In the genomic region with DNA sequence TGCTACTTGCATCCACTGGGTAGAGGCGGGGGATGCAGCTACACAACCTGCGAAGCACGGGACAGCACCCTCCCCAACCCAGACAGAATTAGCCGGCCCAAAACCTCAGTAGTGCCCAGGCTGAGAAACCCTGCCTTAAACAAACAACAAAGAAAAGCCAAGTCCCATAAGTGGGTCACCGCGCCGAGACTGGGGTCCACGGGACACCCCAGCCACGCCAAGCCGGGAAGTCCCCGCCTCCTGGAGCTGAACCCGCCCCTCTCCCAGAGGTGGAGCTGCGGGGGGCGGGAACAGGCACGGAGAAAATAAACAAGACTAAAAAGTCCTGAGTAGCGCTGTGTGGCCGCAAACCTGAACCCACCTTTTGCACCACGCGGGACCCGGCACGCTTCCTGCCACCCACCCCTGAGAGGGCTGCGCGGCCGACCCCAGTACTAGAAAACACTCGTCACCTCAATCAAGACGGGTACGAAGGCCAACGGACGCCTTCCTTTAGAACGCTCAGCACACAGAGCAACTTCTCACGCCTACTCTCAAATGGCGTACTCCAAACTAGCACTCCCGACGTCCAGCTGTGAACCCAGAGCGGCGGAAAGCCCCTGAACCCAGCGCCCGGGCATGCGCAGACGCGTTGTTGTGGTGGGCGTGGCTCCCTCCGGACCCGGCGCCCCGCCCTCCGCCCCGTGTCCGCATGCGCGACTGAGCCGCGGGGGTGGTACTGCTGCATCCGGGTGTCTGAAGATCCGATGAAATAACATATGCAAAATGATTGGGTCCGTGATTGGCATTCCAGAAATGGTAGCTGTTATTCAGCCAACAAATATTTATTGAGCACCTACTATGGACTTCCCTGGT, we compare ENCODE assay signal across 8 cellular contexts. TPM values are rescaled to one million over a fixed set of nuclear protein-coding genes. Genes with fewer than 3 reads are reported as not detected.
DNase-seq lines count a peak whose midpoint lies in the region; ATAC-seq and TF ChIP-seq lines count a peak whose summit lies in the region.
"Not testable (repeated sequence)": the region's sequence is repeated elsewhere in the genome, so short reads cannot be mapped to it uniquely, and the experiment has no call there.

No MANE protein-coding gene starts in this region.

- H3K36me3 ChIP-seq in tibial artery, result not testable (repeated sequence)

- ATAC-seq in GM18502 (IDR thresholded peaks at IDR 0.05; ENCODE audit: poor library complexity, unreplicated experiment) (peak; percentile 80), HG02884 (IDR thresholded peaks at IDR 0.05; ENCODE audit: unreplicated experiment) (peak; percentile 62), Right ventricle myocardium inferior (peak; percentile 97)

- TF ChIP-seq CTCF in progenitor cell of endocrine pancreas (IDR thresholded peaks at IDR 0.05; ENCODE audit: unreplicated experiment); tibial artery (IDR thresholded peaks at IDR 0.05): not testable (repeated sequence)

- peaks cover 10% of the 10 kb centered on the region for H3K4me1 Mint-ChIP-seq in T-helper 2 cell treated with Interferon-gamma antibody and Interleukin-4, amounts not matched to agents 5 μg/mL and 100 μg/mL, for 36 hours (ENCODE audit: low read depth)
- H3K4me1 Mint-ChIP-seq in progenitor cell of endocrine pancreas (ENCODE audit: low read depth), result not testable (repeated sequence)

- H3K27me3 Mint-ChIP-seq in T-helper 2 cell treated with Interferon-gamma antibody and Interleukin-4, amounts not matched to agents 5 μg/mL and 100 μg/mL, for 36 hours (ENCODE audit: low read depth); progenitor cell of endocrine pancreas: not testable (repeated sequence)

- intact Hi-C loops in Right ventricle myocardium inferior (cut with DNase I); tibial artery (cut with DNase I; ENCODE audit: low total_unique reads): not testable (repeated sequence)

- H3K4me1 ChIP-seq in tibial artery, result not testable (repeated sequence)

- H3K4me3 ChIP-seq in tibial artery, result peak overlapping the region; percentile 57 to 66

- not testable (repeated sequence) for H3K9me3 ChIP-seq in tibial artery

- H3K27ac Mint-ChIP-seq in T-helper 2 cell treated with Interferon-gamma antibody and Interleukin-4, amounts not matched to agents 5 μg/mL and 100 μg/mL, for 36 hours, result peak overlapping the region; percentile 79
- H3K27ac Mint-ChIP-seq in progenitor cell of endocrine pancreas, result not testable (repeated sequence)

- not testable (repeated sequence) for H3K27me3 ChIP-seq in tibial artery

- H3K27ac ChIP-seq in tibial artery, result peak overlapping the region; percentile 73 to 88

- H3K9me3 Mint-ChIP-seq in T-helper 2 cell treated with Interferon-gamma antibody and Interleukin-4, amounts not matched to agents 5 μg/mL and 100 μg/mL, for 36 hours; progenitor cell of endocrine pancreas (ENCODE audit: low read depth): not testable (repeated sequence)

- not testable (repeated sequence) for H3K36me3 Mint-ChIP-seq in T-helper 2 cell treated with Interferon-gamma antibody and Interleukin-4, amounts not matched to agents 5 μg/mL and 100 μg/mL, for 36 hours (ENCODE audit: low read depth); progenitor cell of endocrine pancreas (ENCODE audit: insufficient read depth)

- peak overlapping the region; percentile 80 for H3K4me3 Mint-ChIP-seq in T-helper 2 cell treated with Interferon-gamma antibody and Interleukin-4, amounts not matched to agents 5 μg/mL and 100 μg/mL, for 36 hours
- peak overlapping the region; percentile 72 for H3K4me3 Mint-ChIP-seq in progenitor cell of endocrine pancreas (ENCODE audit: low read depth)

- DNase-seq in NCI-H1417 (lab: John Stamatoyannopoulos, UW) (peak; percentile 63 to 89 (median 84)), Right ventricle myocardium inferior (ENCODE audit: missing footprints) (peak; percentile 86), progenitor cell of endocrine pancreas (ENCODE audit: low spot score, unreplicated experiment) (peak; percentile 55), tibial artery (peak; percentile 78 to 91)
- DNase-seq in T-helper 2 cell treated with Interferon-gamma antibody and Interleukin-4, amounts not matched to agents 5 μg/mL and 100 μg/mL, for 36 hours (ENCODE audit: low spot score), result peak; percentile 83
- DNase-seq in activated naive CD8-positive, alpha-beta T cell treated with anti-CD3 and anti-CD28 coated beads, Interleukin-2, amount 50 U/mL, for 16 hours (ENCODE audit: low read depth, low spot score), result peak; percentile 39

RNA-seq across cellular contexts. Expression of gene RHD, which starts 4.8 kb away (rescaled TPM):
- total RNA-seq in Right ventricle myocardium inferior (not detected), progenitor cell of endocrine pancreas (not detected in 2 replicates)

RNA-seq across cellular contexts. Expression of gene RSRP1, which starts 20.3 kb away (rescaled TPM):
- 41.4 TPM for total RNA-seq in Right ventricle myocardium inferior
- total RNA-seq in progenitor cell of endocrine pancreas, result 124 and 127 TPM in 2 replicates

RNA-seq across cellular contexts. Expression of gene SYF2, which starts 35.2 kb away (rescaled TPM):
- total RNA-seq in Right ventricle myocardium inferior (34.1 TPM), progenitor cell of endocrine pancreas (40.3 and 43.5 TPM in 2 replicates)

Comparison
In these comparisons a context has a peak if more than half of its experiments do, and no peak if none do; other contexts are left out.
1. Peak in every context shown above with its lines: DNase-seq, ATAC-seq, H3K4me3 ChIP-seq and H3K27ac ChIP-seq.